ENCODE assay signal across 9 cellular contexts in genomic region chr21:32260130-32260529, GRCh38. TPM values are rescaled to one million over a fixed set of nuclear protein-coding genes. Genes with fewer than 3 reads are reported as not detected.
"Had no signal": no experiment of that assay in that cellular context is flagged by ENCODE, and none has a peak within 500 bp of the region (broad histone marks: within the 10 kb centered on the region; RNA-seq: fewer than 3 reads in every experiment).

No MANE protein-coding gene starts in this region.

- FAIRE-seq: G401.6, GM12878, GM12891, GM12892, GM18507, GM19239 had no signal

- ATAC-seq: GM12878 had no signal

- DNase-seq: GDM1, GF-D8 had no signal

- H3K4me3 ChIP-seq: GM12878 had no signal

RNA-seq across cellular contexts. Expression of gene MRAP, which starts 38.5 kb away (rescaled TPM):
- total RNA-seq: G401, GM12878 had no signal
